7 cellular contexts compared by ENCODE assay signal in genomic region chr3:98721776-98722175, GRCh38. TPM values are rescaled to one million over a fixed set of nuclear protein-coding genes. Genes with fewer than 3 reads are reported as not detected.
"Had no signal": no experiment of that assay in that cellular context is flagged by ENCODE, and none has a peak within 500 bp of the region (broad histone marks: within the 10 kb centered on the region; RNA-seq: fewer than 3 reads in every experiment).

No MANE protein-coding gene starts in this region.

- H3K27ac Mint-ChIP-seq: HFFc6 had no signal

- ATAC-seq: HCT116 had no signal

- DNase-seq: GM23248, GOT3, HCEC 1CT, HFFc6 had no signal

- H2AFZ ChIP-seq: GM23248 had no signal

- H3K9me3 Mint-ChIP-seq: HFFc6 had no signal

- H3K4me3 ChIP-seq: GM23248, HAP-1 had no signal

- H3K4me3 Mint-ChIP-seq: H9, HFFc6 had no signal

- H3K9me3 ChIP-seq: HAP-1 had no signal

- H3K9ac ChIP-seq: GM23248 had no signal

- H3K36me3 ChIP-seq: HAP-1 had no signal

- H3K27ac ChIP-seq: GM23248 had no signal

RNA-seq across cellular contexts. Expression of gene ST3GAL6, which starts 41.4 kb away (rescaled TPM):
- total RNA-seq: GM23248, HFFc6 had no signal
